1 cellular context compared by ENCODE assay signal in the genomic region with DNA sequence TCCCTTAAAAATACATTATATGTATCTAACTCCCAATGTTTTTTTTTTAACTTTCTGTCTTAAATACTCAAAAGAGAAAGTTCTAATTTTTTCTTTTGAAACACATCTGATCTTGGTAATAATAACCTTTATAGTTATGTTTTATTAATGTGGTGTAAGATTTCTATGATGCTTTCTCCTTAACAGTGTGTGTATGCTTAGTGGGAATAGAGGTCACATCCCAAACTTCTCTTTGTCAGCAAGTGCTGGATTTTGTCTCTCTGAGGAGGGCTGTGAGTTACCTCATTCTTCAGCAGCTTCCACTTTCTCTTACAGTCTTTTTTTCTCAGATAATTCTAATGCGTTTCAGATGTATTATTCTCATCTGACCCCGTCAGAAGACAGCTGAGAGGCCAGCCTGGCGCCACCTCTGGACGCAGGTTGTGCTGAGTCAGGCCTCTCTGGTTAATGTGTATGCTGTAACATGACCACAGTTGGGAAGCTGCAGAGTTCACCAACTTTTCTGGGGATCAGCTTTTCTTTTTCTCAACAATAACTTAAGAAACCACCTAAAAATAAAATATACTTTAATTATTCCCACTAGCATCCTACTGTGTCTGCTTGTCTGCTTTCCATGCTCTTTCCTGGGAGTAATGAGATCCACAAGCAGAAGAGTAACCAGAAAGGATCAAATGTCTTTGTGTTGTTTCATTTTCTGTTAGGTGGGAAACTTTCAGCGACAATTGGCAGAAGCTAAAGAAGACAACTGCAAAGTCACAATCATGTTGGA.
TF ChIP-seq lines count a peak whose summit lies in the region.

No MANE protein-coding gene starts in this region.

TF ChIP-seq in SK-N-SH treated with all-trans-retinoic acid at 6 μM for 48 hours, 23 proteins besides CTCF, POLR2A, EP300 and RAD21 (continued from another document):
- TF ChIP-seq, protein P1, sequence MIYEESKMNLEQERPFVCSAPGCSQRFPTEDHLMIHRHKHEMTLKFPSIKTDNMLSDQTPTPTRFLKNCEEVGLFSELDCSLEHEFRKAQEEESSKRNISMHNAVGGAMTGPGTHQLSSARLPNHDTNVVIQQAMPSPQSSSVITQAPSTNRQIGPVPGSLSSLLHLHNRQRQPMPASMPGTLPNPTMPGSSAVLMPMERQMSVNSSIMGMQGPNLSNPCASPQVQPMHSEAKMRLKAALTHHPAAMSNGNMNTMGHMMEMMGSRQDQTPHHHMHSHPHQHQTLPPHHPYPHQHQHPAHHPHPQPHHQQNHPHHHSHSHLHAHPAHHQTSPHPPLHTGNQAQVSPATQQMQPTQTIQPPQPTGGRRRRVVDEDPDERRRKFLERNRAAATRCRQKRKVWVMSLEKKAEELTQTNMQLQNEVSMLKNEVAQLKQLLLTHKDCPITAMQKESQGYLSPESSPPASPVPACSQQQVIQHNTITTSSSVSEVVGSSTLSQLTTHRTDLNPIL (CRISPR knock-in tag; IDR thresholded peaks at IDR 0.05; ENCODE audit: low read depth): peak; percentile 59; the same call in 1 of the 2 replicates
- TF ChIP-seq CSDC2 (CRISPR knock-in tag; IDR thresholded peaks at IDR 0.05) (no peak), RARB (CRISPR knock-in tag; IDR thresholded peaks at IDR 0.05) (no peak), ISL1 (CRISPR knock-in tag; IDR thresholded peaks at IDR 0.05) (peak; percentile 70), ZNF70 (CRISPR knock-in tag; IDR thresholded peaks at IDR 0.05) (no peak), ESRRG (CRISPR knock-in tag; IDR thresholded peaks at IDR 0.05) (no peak), PPARA (CRISPR knock-in tag; IDR thresholded peaks at IDR 0.05; ENCODE audit: borderline replicate concordance) (no peak)
- TF ChIP-seq, protein P2, sequence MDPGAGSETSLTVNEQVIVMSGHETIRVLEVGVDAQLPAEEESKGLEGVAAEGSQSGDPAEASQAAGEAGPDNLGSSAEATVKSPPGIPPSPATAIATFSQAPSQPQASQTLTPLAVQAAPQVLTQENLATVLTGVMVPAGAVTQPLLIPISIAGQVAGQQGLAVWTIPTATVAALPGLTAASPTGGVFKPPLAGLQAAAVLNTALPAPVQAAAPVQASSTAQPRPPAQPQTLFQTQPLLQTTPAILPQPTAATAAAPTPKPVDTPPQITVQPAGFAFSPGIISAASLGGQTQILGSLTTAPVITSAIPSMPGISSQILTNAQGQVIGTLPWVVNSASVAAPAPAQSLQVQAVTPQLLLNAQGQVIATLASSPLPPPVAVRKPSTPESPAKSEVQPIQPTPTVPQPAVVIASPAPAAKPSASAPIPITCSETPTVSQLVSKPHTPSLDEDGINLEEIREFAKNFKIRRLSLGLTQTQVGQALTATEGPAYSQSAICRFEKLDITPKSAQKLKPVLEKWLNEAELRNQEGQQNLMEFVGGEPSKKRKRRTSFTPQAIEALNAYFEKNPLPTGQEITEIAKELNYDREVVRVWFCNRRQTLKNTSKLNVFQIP (CRISPR knock-in tag; IDR thresholded peaks at IDR 0.05; ENCODE audit: borderline replicate concordance, low read depth): no peak
TF ChIP-seq in SK-N-SH treated with all-trans-retinoic acid at 6 μM for 48 hours: peak in this region for 6.
